ENCODE assay signal across 17 cellular contexts in genomic region chr21:16594191-16594590, GRCh38.
A peak's percentile ranks its signal among the peaks of the same experiment; 100 is the strongest.
DNase-seq lines count a peak whose midpoint lies in the region; ATAC-seq, FAIRE-seq and TF ChIP-seq lines count a peak whose summit lies in the region.
"Had no signal": no experiment of that assay in that cellular context is flagged by ENCODE, and none has a peak within 500 bp of the region (broad histone marks: within the 10 kb centered on the region; RNA-seq: fewer than 3 reads in every experiment).

No MANE protein-coding gene starts in this region.

- no peak for DNase-seq in H54 (ENCODE audit: insufficient read length, low spot score)
- DNase-seq in bronchial epithelial cell (ENCODE audit: low read depth): peak; percentile 40
- DNase-seq in NCI-H82 (lab: John Stamatoyannopoulos, UW): no peak
- DNase-seq in endothelial cell (ENCODE audit: low spot score): no peak
- no peak for DNase-seq in CD8-positive, alpha-beta T cell
- no peak for DNase-seq in HT-29 (ENCODE audit: low spot score)
- DNase-seq: ACHN; Calu3; CD4-positive, CD25-positive, alpha-beta regulatory T cell; DMS 273 treated with DMSO at 0.1 percent for 48 hours; GM23248; H9 had no signal

- intact Hi-C loops in CD8-positive, alpha-beta T cell (cut with DNase I, micrococcal nuclease): no loop called here

- H3K36me3 ChIP-seq in bronchial epithelial cell (ENCODE audit: control insufficient read depth, insufficient read depth, low read length): no peaks in the 10 kb centered on the region
- H3K36me3 ChIP-seq in CD8-positive, alpha-beta T cell (ENCODE audit: insufficient read depth, low read length): no peaks in the 10 kb centered on the region
- H3K36me3 ChIP-seq: BLaER1 treated with 17β-estradiol and CSF1 and Interleukin-3, amounts not matched to agents 10 nM and 100 nM had no signal

- H3K9me3 Mint-ChIP-seq in endothelial cell (ENCODE audit: unreplicated experiment): no peaks in the 10 kb centered on the region
- H3K9me3 Mint-ChIP-seq in CD8-positive, alpha-beta T cell: peaks cover 4% of the 10 kb centered on the region

- no peaks in the 10 kb centered on the region for H3K4me1 Mint-ChIP-seq in endothelial cell (ENCODE audit: unreplicated experiment)
- H3K4me1 Mint-ChIP-seq in CD8-positive, alpha-beta T cell (ENCODE audit: low read depth): no peaks in the 10 kb centered on the region
- H3K4me1 Mint-ChIP-seq: CD4-positive, CD25-positive, alpha-beta regulatory T cell had no signal

- no peak overlapping the region for H3K4me3 Mint-ChIP-seq in endothelial cell (ENCODE audit: unreplicated experiment)
- H3K4me3 Mint-ChIP-seq in CD8-positive, alpha-beta T cell: no peak overlapping the region
- H3K4me3 Mint-ChIP-seq: CD4-positive, CD25-positive, alpha-beta regulatory T cell; H9 had no signal

- peaks cover 5% of the 10 kb centered on the region for H3K27me3 Mint-ChIP-seq in endothelial cell (ENCODE audit: unreplicated experiment)
- no peaks in the 10 kb centered on the region for H3K27me3 Mint-ChIP-seq in CD8-positive, alpha-beta T cell (ENCODE audit: low read depth)
- H3K27me3 Mint-ChIP-seq: CD4-positive, CD25-positive, alpha-beta regulatory T cell had no signal

- ATAC-seq in CD8-positive, alpha-beta T cell: no peak
- ATAC-seq: HepG2 had no signal

- H3K36me3 Mint-ChIP-seq in endothelial cell (ENCODE audit: low read depth, unreplicated experiment): no peaks in the 10 kb centered on the region
- H3K36me3 Mint-ChIP-seq in CD8-positive, alpha-beta T cell: no peaks in the 10 kb centered on the region
- H3K36me3 Mint-ChIP-seq: CD4-positive, CD25-positive, alpha-beta regulatory T cell had no signal

- no peak for TF ChIP-seq POLR2A in H54 (IDR thresholded peaks at IDR 0.05; ENCODE audit: low read depth, low read length)

- H3K27me3 ChIP-seq in bronchial epithelial cell (ENCODE audit: control insufficient read depth, insufficient read depth, low read length): no peaks in the 10 kb centered on the region
- H3K27me3 ChIP-seq in CD8-positive, alpha-beta T cell (ENCODE audit: insufficient read depth, low read length): no peaks in the 10 kb centered on the region
- H3K27me3 ChIP-seq: BLaER1 treated with 17β-estradiol and CSF1 and Interleukin-3, amounts not matched to agents 10 nM and 100 nM had no signal

- FAIRE-seq in H54 (lab: Jason Lieb, UNC): peak; percentile 69
- FAIRE-seq in bronchial epithelial cell (lab: Jason Lieb, UNC): no peak
- peak; percentile 21 for FAIRE-seq in islet of Langerhans (lab: Jason Lieb, UNC)
- FAIRE-seq: GM12891, HepG2, HTR-8/SVneo had no signal

- POLR2A ChIA-PET in CD8-positive, alpha-beta T cell (lab: Charles Lee): no interaction called here

- no peaks in the 10 kb centered on the region for H3K4me1 ChIP-seq in CD8-positive, alpha-beta T cell (ENCODE audit: insufficient read depth, low read length)
- H3K4me1 ChIP-seq: BLaER1 treated with 17β-estradiol and CSF1 and Interleukin-3, amounts not matched to agents 10 nM and 100 nM had no signal

- no peak overlapping the region for H3K4me3 ChIP-seq in bronchial epithelial cell (ENCODE audit: low read depth, low read length)
- no peak overlapping the region for H3K4me3 ChIP-seq in CD8-positive, alpha-beta T cell (ENCODE audit: low read depth, low read length)
- H3K4me3 ChIP-seq: BLaER1 treated with 17β-estradiol and CSF1 and Interleukin-3, amounts not matched to agents 10 nM and 100 nM; GM23248 had no signal

- CTCF ChIA-PET in CD8-positive, alpha-beta T cell (lab: Charles Lee): no interaction called here

- H3K9me3 ChIP-seq in CD8-positive, alpha-beta T cell (ENCODE audit: low read length): no peaks in the 10 kb centered on the region
- H3K9me3 ChIP-seq: BLaER1 treated with 17β-estradiol and CSF1 and Interleukin-3, amounts not matched to agents 10 nM and 100 nM had no signal

- no peak overlapping the region for H3K27ac ChIP-seq in CD8-positive, alpha-beta T cell (ENCODE audit: low read depth, low read length)
- H3K27ac ChIP-seq: BLaER1 treated with 17β-estradiol and CSF1 and Interleukin-3, amounts not matched to agents 10 nM and 100 nM; GM23248 had no signal

- no peak overlapping the region for H3K27ac Mint-ChIP-seq in endothelial cell (ENCODE audit: unreplicated experiment)
- no peak overlapping the region for H3K27ac Mint-ChIP-seq in CD8-positive, alpha-beta T cell
- H3K27ac Mint-ChIP-seq: CD4-positive, CD25-positive, alpha-beta regulatory T cell; H9 had no signal

- TF ChIP-seq CTCF in bronchial epithelial cell (IDR thresholded peaks at IDR 0.05; ENCODE audit: insufficient read depth, low read length, severe bottlenecking): no peak
- no peak for TF ChIP-seq CTCF in endothelial cell (IDR thresholded peaks at IDR 0.05; ENCODE audit: unreplicated experiment)
- TF ChIP-seq CTCF in CD8-positive, alpha-beta T cell (IDR thresholded peaks at IDR 0.05): no peak
